In the genomic region with DNA sequence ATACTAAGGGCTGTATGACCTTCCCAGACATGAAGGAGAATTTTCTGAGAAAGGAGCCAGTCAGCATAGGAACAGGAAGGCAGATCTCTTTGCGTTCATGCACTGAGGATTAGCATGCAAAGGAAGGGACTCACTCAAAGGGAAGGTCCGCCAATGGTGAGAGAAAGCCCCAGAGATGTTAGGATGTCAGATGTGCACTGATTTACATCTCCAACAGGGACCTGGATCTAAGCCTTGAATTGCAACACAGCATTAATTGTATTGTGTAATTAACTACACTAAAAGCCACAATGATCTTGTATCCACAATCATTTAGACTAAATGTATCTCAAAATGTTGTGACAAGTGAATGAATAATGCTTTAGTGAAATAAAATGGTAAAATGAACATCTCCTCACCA, we compare ENCODE assay signal across 14 cellular contexts. TPM values are rescaled to one million over a fixed set of nuclear protein-coding genes. Genes with fewer than 3 reads are reported as not detected.
DNase-seq lines count a peak whose midpoint lies in the region; ATAC-seq and TF ChIP-seq lines count a peak whose summit lies in the region.
"Had no signal": no experiment of that assay in that cellular context is flagged by ENCODE, and none has a peak within 500 bp of the region (broad histone marks: within the 10 kb centered on the region; RNA-seq: fewer than 3 reads in every experiment).

No MANE protein-coding gene starts in this region.

- no peak overlapping the region for H3K4me2 ChIP-seq in Karpas-422 (ENCODE audit: low read depth, low read length, poor library complexity, severe bottlenecking)
- no peak overlapping the region for H3K4me2 ChIP-seq in osteoblast (ENCODE audit: insufficient read depth, low read length)
- H3K4me2 ChIP-seq: A549 had no signal

- no peaks in the 10 kb centered on the region for H3K79me2 ChIP-seq in Karpas-422 (ENCODE audit: low read length)
- H3K79me2 ChIP-seq in osteoblast (ENCODE audit: insufficient read depth, low read length) = no peaks in the 10 kb centered on the region

- no peak overlapping the region for H3K9ac ChIP-seq in Karpas-422 (ENCODE audit: low read length)

- H3K27ac Mint-ChIP-seq in Calu3 (ENCODE audit: unreplicated experiment) = no peak overlapping the region
- no peak overlapping the region for H3K27ac Mint-ChIP-seq in CD8-positive, alpha-beta memory T cell
- H3K27ac Mint-ChIP-seq: CD4-positive, alpha-beta memory T cell had no signal

- CTCF ChIA-PET in Calu3 (lab: Charles Lee) = no interaction called here
- CTCF ChIA-PET in CD8-positive, alpha-beta memory T cell (lab: Charles Lee) = no interaction called here

- H3K4me3 ChIP-seq in Karpas-422 (ENCODE audit: low read length) = no peak overlapping the region
- H3K4me3 ChIP-seq in RWPE2 (ENCODE audit: severe bottlenecking) = peak overlapping the region; percentile 57
- H3K4me3 ChIP-seq in osteoblast (ENCODE audit: insufficient read depth, low read length) = no peak overlapping the region
- H3K4me3 ChIP-seq in CD8-positive, alpha-beta memory T cell (ENCODE audit: low read length) = no peak overlapping the region
- H3K4me3 ChIP-seq: A549 had no signal

- no peak overlapping the region for H3K4me3 Mint-ChIP-seq in Calu3 (ENCODE audit: low read depth, unreplicated experiment)
- H3K4me3 Mint-ChIP-seq in CD8-positive, alpha-beta memory T cell = no peak overlapping the region
- H3K4me3 Mint-ChIP-seq: CD4-positive, alpha-beta memory T cell had no signal

- no peak for ATAC-seq in RWPE2 (ENCODE audit: low read depth)
- no peak for ATAC-seq in foreskin keratinocyte
- ATAC-seq: A549, HCT116 had no signal

- POLR2A ChIA-PET in CD8-positive, alpha-beta memory T cell (lab: Charles Lee) = no interaction called here

- intact Hi-C loops in Calu3 (cut with micrococcal nuclease; ENCODE audit: unreplicated experiment) = no loop called here

- no peaks in the 10 kb centered on the region for H3K9me3 Mint-ChIP-seq in Calu3 (ENCODE audit: low read depth, unreplicated experiment)
- H3K9me3 Mint-ChIP-seq in CD8-positive, alpha-beta memory T cell = no peaks in the 10 kb centered on the region
- H3K9me3 Mint-ChIP-seq: CD4-positive, alpha-beta memory T cell had no signal

- H3K9me2 ChIP-seq in Karpas-422 (replicated peaks; ENCODE audit: insufficient read depth, low read length) = no peaks in the 10 kb centered on the region

- H4K20me1 ChIP-seq in Karpas-422 (ENCODE audit: insufficient read depth, low read depth, low read length) (no peaks in the 10 kb centered on the region), osteoblast (ENCODE audit: insufficient read depth, low read length) (no peaks in the 10 kb centered on the region)

- H3K36me3 ChIP-seq in Karpas-422 (ENCODE audit: insufficient read depth, low read length) (no peaks in the 10 kb centered on the region), RWPE2 (ENCODE audit: low read depth) (peaks cover 87% of the 10 kb centered on the region), osteoblast (ENCODE audit: insufficient read depth, low read length) (no peaks in the 10 kb centered on the region)
- H3K36me3 ChIP-seq in CD8-positive, alpha-beta memory T cell (ENCODE audit: insufficient read depth, low read length) = no peaks in the 10 kb centered on the region
- H3K36me3 ChIP-seq: BE2C had no signal

- no peak for TF ChIP-seq CTCF in RWPE2 (IDR thresholded peaks at IDR 0.05; ENCODE audit: poor library complexity, severe bottlenecking)
- no peak for TF ChIP-seq CTCF in foreskin keratinocyte (conservative IDR thresholded peaks at IDR 0.05)
- TF ChIP-seq CTCF in osteoblast (IDR thresholded peaks at IDR 0.05; ENCODE audit: extremely low read depth, low read depth, low read length) = no peak
- TF ChIP-seq CTCF in Calu3 (IDR thresholded peaks at IDR 0.05; ENCODE audit: unreplicated experiment) = no peak

- no TSS peak for BruUV-seq in Calu3 (replicated peaks; lab: Mats Ljungman, UMichigan)

- H3K27me3 ChIP-seq in Karpas-422 (ENCODE audit: low read length) (no peaks in the 10 kb centered on the region), RWPE2 (ENCODE audit: insufficient read depth, poor library complexity, severe bottlenecking) (no peaks in the 10 kb centered on the region), foreskin keratinocyte (no peaks in the 10 kb centered on the region), osteoblast (ENCODE audit: insufficient read depth, low read length) (peaks cover 12% of the 10 kb centered on the region)
- no peaks in the 10 kb centered on the region for H3K27me3 ChIP-seq in CD8-positive, alpha-beta memory T cell (ENCODE audit: insufficient read depth, low read length, poor library complexity, severe bottlenecking)
- H3K27me3 ChIP-seq: BE2C had no signal

- no peaks in the 10 kb centered on the region for H3K27me3 Mint-ChIP-seq in Calu3 (ENCODE audit: unreplicated experiment)
- H3K27me3 Mint-ChIP-seq in CD8-positive, alpha-beta memory T cell = peaks cover 12 to 38% of the 10 kb centered on the region in 2 donors

- H3K27ac ChIP-seq in Karpas-422 (ENCODE audit: low read length) (no peak overlapping the region), RWPE2 (ENCODE audit: poor library complexity, severe bottlenecking) (peak overlapping the region; percentile 96), foreskin keratinocyte (peak overlapping the region; percentile 99), osteoblast (ENCODE audit: low read depth, low read length) (no peak overlapping the region)
- H3K27ac ChIP-seq in CD8-positive, alpha-beta memory T cell (ENCODE audit: low read depth, low read length) = no peak overlapping the region
- H3K27ac ChIP-seq: A549, C4-2B had no signal

- peaks cover 31% of the 10 kb centered on the region for H3K4me1 Mint-ChIP-seq in Calu3 (ENCODE audit: low read depth, unreplicated experiment)
- H3K4me1 Mint-ChIP-seq in CD8-positive, alpha-beta memory T cell = no peaks in the 10 kb centered on the region
- H3K4me1 Mint-ChIP-seq: CD4-positive, alpha-beta memory T cell had no signal

- DNase-seq in Karpas-422 (peak; percentile 44), RWPE2 (ENCODE audit: low spot score) (no peak), foreskin keratinocyte (peak in 1 of 2 donors; percentile 20), osteoblast (ENCODE audit: insufficient read length, low spot score, missing footprints) (no peak), Calu3 (no peak)
- no peak for DNase-seq in CD8-positive, alpha-beta memory T cell
- DNase-seq: BE2C; CD4-positive, alpha-beta memory T cell; COR-L47 had no signal

- H3K36me3 Mint-ChIP-seq in Calu3 (ENCODE audit: insufficient read depth, unreplicated experiment) = peaks cover 18% of the 10 kb centered on the region
- H3K36me3 Mint-ChIP-seq in CD8-positive, alpha-beta memory T cell = no peaks in the 10 kb centered on the region
- H3K36me3 Mint-ChIP-seq: CD4-positive, alpha-beta memory T cell had no signal

- no peak overlapping the region for H2AFZ ChIP-seq in Karpas-422 (ENCODE audit: low read length)
- no peak overlapping the region for H2AFZ ChIP-seq in osteoblast (ENCODE audit: low read length)

- H3K4me1 ChIP-seq in Karpas-422 (ENCODE audit: low read length) (peaks cover 6% of the 10 kb centered on the region), RWPE2 (ENCODE audit: insufficient read depth, poor library complexity, severe bottlenecking) (peaks cover 34% of the 10 kb centered on the region), foreskin keratinocyte (peaks cover 26% of the 10 kb centered on the region), osteoblast (ENCODE audit: insufficient read depth, low read length) (no peaks in the 10 kb centered on the region)
- H3K4me1 ChIP-seq in CD8-positive, alpha-beta memory T cell (ENCODE audit: insufficient read depth, low read length) = no peaks in the 10 kb centered on the region
- H3K4me1 ChIP-seq: A549, BE2C had no signal

- H3K9me3 ChIP-seq in Karpas-422 (ENCODE audit: low read length) (no peaks in the 10 kb centered on the region), RWPE2 (ENCODE audit: severe bottlenecking) (no peaks in the 10 kb centered on the region), osteoblast (ENCODE audit: low read depth, low read length) (no peaks in the 10 kb centered on the region)
- H3K9me3 ChIP-seq in CD8-positive, alpha-beta memory T cell (ENCODE audit: low read length) = no peaks in the 10 kb centered on the region
- H3K9me3 ChIP-seq: A549, BE2C had no signal

RNA-seq across cellular contexts. Expression of a gene that starts 4.1 kb away (rescaled TPM):
- total RNA-seq in Karpas-422 (2014; rRNA removed; shearing (Covaris generic); ENCODE audit: low replicate concordance) = 1.0 TPM in 1 of 2 replicates, not detected in the other
- total RNA-seq in foreskin keratinocyte = 282 and 314 TPM in 2 replicates
- polyA plus RNA-seq in foreskin keratinocyte = 157 and 172 TPM in 2 replicates
- total RNA-seq in osteoblast = not detected in 2 replicates
- 34.0 and 34.1 TPM in 2 replicates for total RNA-seq in Calu3 (2022)
- total RNA-seq in CD8-positive, alpha-beta memory T cell = not detected
- not detected for polyA plus RNA-seq in CD8-positive, alpha-beta memory T cell
- total RNA-seq: CD4-positive, alpha-beta memory T cell; Daoy had no signal
- polyA plus RNA-seq: AG04450; CD4-positive, alpha-beta memory T cell had no signal

RNA-seq across cellular contexts. Expression of a gene that starts 58.6 kb away (rescaled TPM):
- 58.5 and 62.7 TPM in 2 replicates for total RNA-seq in Karpas-422 (2014; rRNA removed; shearing (Covaris generic); ENCODE audit: low replicate concordance)
- total RNA-seq in foreskin keratinocyte = 65.8 and 67.5 TPM in 2 replicates
- 20.9 and 23.4 TPM in 2 replicates for polyA plus RNA-seq in foreskin keratinocyte
- total RNA-seq in osteoblast = 42.4 and 47.4 TPM in 2 replicates
- total RNA-seq in Calu3 (2022) = 83.3 and 83.9 TPM in 2 replicates
- 10 to 100 TPM; 60.8 to 61.9 TPM for total RNA-seq in CD8-positive, alpha-beta memory T cell
- 74.5 TPM for polyA plus RNA-seq in CD8-positive, alpha-beta memory T cell

Comparison
In these comparisons a context has a peak if more than half of its experiments do, and no peak if none do; other contexts are left out.
1. H3K27ac ChIP-seq: peak in RWPE2 (single experiment) and foreskin keratinocyte (single experiment); none in Karpas-422 (single experiment), osteoblast (single experiment) and CD8-positive, alpha-beta memory T cell (single experiment).
2. RNA of a gene that starts 4.1 kb away (total RNA-seq): 282 to 314 TPM in foreskin keratinocyte and 34.0 to 34.1 TPM in Calu3; 1.0 TPM in Karpas-422, not detected in osteoblast and not detected in CD8-positive, alpha-beta memory T cell; every median in the first group is over 10 times any median in the second.